8 cellular contexts compared by ENCODE assay signal in genomic region chr7:156702399-156702798, GRCh38.
"Had no signal": no experiment of that assay in that cellular context is flagged by ENCODE, and none has a peak within 500 bp of the region (broad histone marks: within the 10 kb centered on the region; RNA-seq: fewer than 3 reads in every experiment).

No MANE protein-coding gene starts in this region.

- H3K36me3 ChIP-seq: HAP-1 had no signal

- H3K27ac Mint-ChIP-seq: HFFc6 had no signal

- H3K4me3 Mint-ChIP-seq: HFFc6 had no signal

- ATAC-seq: HCT116 had no signal

- H3K9ac ChIP-seq: GM23248 had no signal

- H3K27ac ChIP-seq: GM23248, HL-60 had no signal

- H3K4me3 ChIP-seq: GM23248, HAP-1 had no signal

- H3K4me1 ChIP-seq: HAP-1 had no signal

- H2AFZ ChIP-seq: GM23248 had no signal

- DNase-seq: GM23248, GOT3, H7, HFFc6, KBM-7 had no signal
